1 cellular context compared by ENCODE assay signal in genomic region chr6:37237789-37238188, GRCh38.
TF ChIP-seq lines count a peak whose summit lies in the region.

No MANE protein-coding gene starts in this region.

TF ChIP-seq in K562, 482 proteins besides CTCF, POLR2A, EP300 and RAD21:
- TF ChIP-seq ZNF586 (CRISPR knock-in tag; conservative IDR thresholded peaks at IDR 0.05) (no peak), MAFG (tag; conservative IDR thresholded peaks at IDR 0.05) (peak; percentile 67), ZNF316 (IDR thresholded peaks at IDR 0.05) (peak; percentile 91), C11orf30 (IDR thresholded peaks at IDR 0.05; ENCODE audit: low read depth) (peak; percentile 87), NFE2L1 (tag; IDR thresholded peaks at IDR 0.05; ENCODE audit: borderline replicate concordance, low read depth) (no peak), MAFF (IDR thresholded peaks at IDR 0.05; ENCODE audit: low read length) (peak; percentile 85), MAFK (IDR thresholded peaks at IDR 0.05; ENCODE audit: low read length) (peak; percentile 85)
TF ChIP-seq in K562: peak in this region for 5.
